17 cellular contexts compared by ENCODE assay signal in the genomic region with DNA sequence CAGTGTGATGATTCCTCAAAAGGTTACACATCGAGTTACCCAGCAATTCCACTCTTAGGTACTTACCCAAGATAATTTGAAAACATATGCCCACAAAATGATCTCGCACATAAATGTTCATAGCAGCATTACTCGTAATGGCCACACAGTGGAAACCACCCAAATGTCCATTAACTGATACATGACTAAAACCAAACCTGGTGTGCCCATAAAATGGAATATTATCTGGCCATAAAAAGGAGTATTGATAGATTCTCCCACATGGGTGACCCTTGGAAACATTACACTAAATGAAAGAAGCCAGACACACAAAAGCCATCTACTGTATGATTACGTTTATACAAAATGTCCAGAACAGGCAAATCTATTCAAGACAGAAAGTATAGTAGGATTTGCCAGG.
"Had no signal": no experiment of that assay in that cellular context is flagged by ENCODE, and none has a peak within 500 bp of the region (broad histone marks: within the 10 kb centered on the region; RNA-seq: fewer than 3 reads in every experiment).

No MANE protein-coding gene starts in this region.

- H3K4me3 Mint-ChIP-seq: activated naive CD8-positive, alpha-beta T cell treated with anti-CD3 and anti-CD28 coated beads, Interleukin-2, amount 10 ng/mL, durations not matched to agents 7 days and 5 days; naive thymus-derived CD8-positive, alpha-beta T cell had no signal

- H3K4me1 ChIP-seq: right lobe of liver, testis had no signal

- H3K4me3 ChIP-seq: coronary artery, mucosa of descending colon, right lobe of liver, testis had no signal

- H3K36me3 ChIP-seq: right lobe of liver had no signal

- H3K27me3 Mint-ChIP-seq: activated naive CD8-positive, alpha-beta T cell treated with anti-CD3 and anti-CD28 coated beads, Interleukin-2, amount 10 ng/mL, durations not matched to agents 7 days and 5 days; naive thymus-derived CD8-positive, alpha-beta T cell had no signal

- H3K27ac ChIP-seq: coronary artery, right lobe of liver, testis had no signal

- ATAC-seq: naive thymus-derived CD8-positive, alpha-beta T cell; right lobe of liver had no signal

- H3K27me3 ChIP-seq: right lobe of liver, testis had no signal

- DNase-seq: activated CD4-positive, alpha-beta T cell treated with anti-CD3 and anti-CD28 coated beads for 1 hour; activated CD4-positive, alpha-beta T cell treated with anti-CD3 and anti-CD28 coated beads, Interleukin-2, amount 50 U/mL, for 48 hours; activated gamma-delta T cell treated with Interleukin-2 at 50 U/mL for 16 hours; activated naive CD8-positive, alpha-beta T cell treated with anti-CD3 and anti-CD28 coated beads, Interleukin-2, amount 10 ng/mL, durations not matched to agents 7 days and 5 days; activated T-cell treated with anti-CD3 and anti-CD28 coated beads, Interleukin-2, amount 50 U/mL, for 48 hours; aorta; effector CD4-positive, alpha-beta T cell; hypothalamus; kidney glomerular epithelial cell; mucosa of descending colon; naive thymus-derived CD8-positive, alpha-beta T cell; right lobe of liver; stimulated activated CD4-positive, alpha-beta T cell treated with anti-CD3 and anti-CD28 coated beads, Interleukin-2, amount 100 ng/mL, for 24 hours; stimulated activated naive CD4-positive, alpha-beta T cell treated with Interleukin-2 at 50 U/mL for 16 hours; testis had no signal

- H3K9me3 ChIP-seq: mucosa of descending colon, right lobe of liver, testis had no signal

- H3K27ac Mint-ChIP-seq: activated naive CD8-positive, alpha-beta T cell treated with anti-CD3 and anti-CD28 coated beads, Interleukin-2, amount 10 ng/mL, durations not matched to agents 7 days and 5 days; progenitor cell of endocrine pancreas had no signal
